22 cellular contexts compared by ENCODE assay signal in genomic region chr7:42858570-42858969, GRCh38. TPM values are rescaled to one million over a fixed set of nuclear protein-coding genes. Genes with fewer than 3 reads are reported as not detected.
DNase-seq lines count a peak whose midpoint lies in the region; ATAC-seq and TF ChIP-seq lines count a peak whose summit lies in the region.
"Had no signal": no experiment of that assay in that cellular context is flagged by ENCODE, and none has a peak within 500 bp of the region (broad histone marks: within the 10 kb centered on the region; RNA-seq: fewer than 3 reads in every experiment).

No MANE protein-coding gene starts in this region.

- H3K27ac ChIP-seq in SK-N-SH (ENCODE audit: low read depth in 2 of 2, low read length in 1 of 2): no peak overlapping the region
- H3K27ac ChIP-seq: 22Rv1, C4-2B, neural progenitor cell, SJSA1 had no signal

- no peak overlapping the region for H3K27ac Mint-ChIP-seq in activated CD4-positive, alpha-beta T cell treated with anti-CD3 and anti-CD28 coated beads, Interleukin-2, amount 10 ng/mL, durations not matched to agents 7 days and 5 days
- H3K27ac Mint-ChIP-seq: activated CD8-positive, alpha-beta memory T cell treated with anti-CD3 and anti-CD28 coated beads, Interleukin-2, amount 10 ng/mL, durations not matched to agents 7 days and 5 days; IgD-negative memory B cell; neural progenitor cell had no signal

- no peak overlapping the region for H2AFZ ChIP-seq in SK-N-SH (ENCODE audit: low read depth)
- H2AFZ ChIP-seq: neural progenitor cell had no signal

- no peaks in the 10 kb centered on the region for H3K9me3 Mint-ChIP-seq in activated CD4-positive, alpha-beta T cell treated with anti-CD3 and anti-CD28 coated beads, Interleukin-2, amount 10 ng/mL, durations not matched to agents 7 days and 5 days

- no peak for DNase-seq in SK-N-SH
- DNase-seq in RPMI7951 (ENCODE audit: low read depth): peak; percentile 54
- DNase-seq in fibroblast of mammary gland (ENCODE audit: low read depth): peak; percentile 12
- DNase-seq in GM13976 (ENCODE audit: low spot score): no peak
- no peak for DNase-seq in activated CD4-positive, alpha-beta T cell treated with anti-CD3 and anti-CD28 coated beads, Interleukin-2, amount 10 ng/mL, durations not matched to agents 7 days and 5 days
- no peak for DNase-seq in activated CD8-positive, alpha-beta memory T cell treated with anti-CD3 and anti-CD28 coated beads for 24 hours
- DNase-seq: activated CD4-positive, CD25-positive, alpha-beta regulatory T cell treated with anti-CD3 and anti-CD28 coated beads, Interleukin-2, amount 50 U/mL, for 72 hours; activated CD8-positive, alpha-beta memory T cell treated with anti-CD3 and anti-CD28 coated beads, Interleukin-2, amount 10 ng/mL, durations not matched to agents 7 days and 5 days; activated effector memory CD4-positive, alpha-beta T cell treated with Interleukin-2 at 50 U/mL for 16 hours; cerebellar nuclear complex; DMS 273 treated with DMSO at 0.1 percent for 48 hours; mucosa of descending colon; NCI-H1048; NCI-H526; retina had no signal

- no peaks in the 10 kb centered on the region for H4K20me1 ChIP-seq in SK-N-SH (ENCODE audit: insufficient read depth)

- POLR2A ChIA-PET in SK-N-SH (lab: Yijun Ruan, JAX): no interaction called here
- POLR2A ChIA-PET in activated CD4-positive, alpha-beta T cell treated with anti-CD3 and anti-CD28 coated beads, Interleukin-2, amount 10 ng/mL, durations not matched to agents 7 days and 5 days (lab: Charles Lee): no interaction called here

- no peak for TF ChIP-seq CTCF in SK-N-SH (IDR thresholded peaks at IDR 0.05)
- TF ChIP-seq CTCF in fibroblast of mammary gland (conservative IDR thresholded peaks at IDR 0.05; ENCODE audit: control insufficient read depth, insufficient read depth, low read depth, low read length): no peak
- TF ChIP-seq CTCF in GM13976 (IDR thresholded peaks at IDR 0.05; ENCODE audit: borderline replicate concordance, control extremely low read depth, extremely low read depth, insufficient read depth, missing control alignments): no peak

- 60% methylated on average over 1 of the region's 1 CpG for WGBS in SK-N-SH (ENCODE audit: low lambda C conversion rate)

- peaks cover 5% of the 10 kb centered on the region for H3K4me1 Mint-ChIP-seq in activated CD4-positive, alpha-beta T cell treated with anti-CD3 and anti-CD28 coated beads, Interleukin-2, amount 10 ng/mL, durations not matched to agents 7 days and 5 days
- H3K4me1 Mint-ChIP-seq: neural progenitor cell had no signal

- TF ChIP-seq EP300 in SK-N-SH (IDR thresholded peaks at IDR 0.05; ENCODE audit: borderline replicate concordance in 1 of 2, low read depth in 1 of 2, low read length in 1 of 2): no peak

- no peak overlapping the region for H3K4me3 ChIP-seq in SK-N-SH (ENCODE audit: low read depth in 2 of 2, low read length in 1 of 2)
- no peak overlapping the region for H3K4me3 ChIP-seq in fibroblast of mammary gland (ENCODE audit: control insufficient read depth, low read depth, low read length)
- H3K4me3 ChIP-seq: mucosa of descending colon, neural progenitor cell, SJSA1 had no signal

- ATAC-seq in SK-N-SH treated with all-trans-retinoic acid at 6 μM for 48 hours (no peak; the same call in 2 of the 3 replicates), HG02938 (IDR thresholded peaks at IDR 0.05; ENCODE audit: unreplicated experiment) (no peak)
- ATAC-seq: activated CD8-positive, alpha-beta memory T cell treated with anti-CD3 and anti-CD28 coated beads, Interleukin-2, amount 10 ng/mL, durations not matched to agents 7 days and 5 days; mucosa of descending colon had no signal

- H3K4me1 ChIP-seq in SK-N-SH (ENCODE audit: control insufficient read depth in 1 of 2, insufficient read depth in 2 of 2, low read depth in 1 of 2, low read length in 1 of 2): peaks cover 4 to 8% of the 10 kb centered on the region in 2 experiments; a peak in 2 of 4 replicates
- H3K4me1 ChIP-seq: SJSA1 had no signal

- H3K36me3 ChIP-seq in SK-N-SH (replicated peaks in 1 of 2; ENCODE audit: control insufficient read depth in 1 of 2, insufficient read depth in 2 of 2, low read length in 1 of 2): no peaks in the 10 kb centered on the region
- H3K36me3 ChIP-seq: neural progenitor cell, SJSA1 had no signal

- CTCF ChIA-PET in SK-N-SH (lab: Yijun Ruan, JAX): interaction anchor here (2.4 kb wide), 1 partner anchor 18 kb away, joined by 13 read pairs; no protein-coding TSS in a partner anchor
- CTCF ChIA-PET in activated CD4-positive, alpha-beta T cell treated with anti-CD3 and anti-CD28 coated beads, Interleukin-2, amount 10 ng/mL, durations not matched to agents 7 days and 5 days (lab: Charles Lee): no interaction called here

- H3K9ac ChIP-seq in SK-N-SH: no peak overlapping the region
- H3K9ac ChIP-seq: neural progenitor cell had no signal

- TF ChIP-seq RAD21 in SK-N-SH (IDR thresholded peaks at IDR 0.05; ENCODE audit: low read length): no peak

- H3K27me3 Mint-ChIP-seq in activated CD4-positive, alpha-beta T cell treated with anti-CD3 and anti-CD28 coated beads, Interleukin-2, amount 10 ng/mL, durations not matched to agents 7 days and 5 days: peaks cover 33% of the 10 kb centered on the region

- H3K36me3 Mint-ChIP-seq in activated CD4-positive, alpha-beta T cell treated with anti-CD3 and anti-CD28 coated beads, Interleukin-2, amount 10 ng/mL, durations not matched to agents 7 days and 5 days (ENCODE audit: low read depth): no peaks in the 10 kb centered on the region
- H3K36me3 Mint-ChIP-seq: activated CD8-positive, alpha-beta memory T cell treated with anti-CD3 and anti-CD28 coated beads, Interleukin-2, amount 10 ng/mL, durations not matched to agents 7 days and 5 days; neural progenitor cell had no signal

- no peaks in the 10 kb centered on the region for H3F3A ChIP-seq in SK-N-SH (replicated peaks; ENCODE audit: insufficient read depth)

- no peak overlapping the region for H3K4me2 ChIP-seq in SK-N-SH
- H3K4me2 ChIP-seq: neural progenitor cell had no signal

- H3K9me2 ChIP-seq in SK-N-SH: no peaks in the 10 kb centered on the region

- no peak overlapping the region for H3K4me3 Mint-ChIP-seq in activated CD4-positive, alpha-beta T cell treated with anti-CD3 and anti-CD28 coated beads, Interleukin-2, amount 10 ng/mL, durations not matched to agents 7 days and 5 days
- H3K4me3 Mint-ChIP-seq: activated CD8-positive, alpha-beta memory T cell treated with anti-CD3 and anti-CD28 coated beads, Interleukin-2, amount 10 ng/mL, durations not matched to agents 7 days and 5 days; IgD-negative memory B cell; neural progenitor cell had no signal

- H3K9me3 ChIP-seq in SK-N-SH: no peaks in the 10 kb centered on the region
- H3K9me3 ChIP-seq: mucosa of descending colon, SJSA1 had no signal

- in situ Hi-C loops in GM13976 (cut with MboI; ENCODE audit: low sequenced_read_pairs, unreplicated experiment): no loop called here

- H3K79me2 ChIP-seq in SK-N-SH (ENCODE audit: insufficient read depth): no peaks in the 10 kb centered on the region

- peaks cover 26% of the 10 kb centered on the region for H3K27me3 ChIP-seq in SK-N-SH (ENCODE audit: insufficient read depth)
- H3K27me3 ChIP-seq: neural progenitor cell, SJSA1 had no signal

TF ChIP-seq in SK-N-SH, 30 proteins besides CTCF, POLR2A, EP300 and RAD21:
- TF ChIP-seq JUND (IDR thresholded peaks at IDR 0.05) (0 out of 2 replicates have a peak, but pooled peaks have one; percentile 4), FOSL2 (IDR thresholded peaks at IDR 0.05; ENCODE audit: borderline replicate concordance, low read depth) (0 out of 2 replicates have a peak, but pooled peaks have one; percentile 7), PBX3 (IDR thresholded peaks at IDR 0.05) (0 out of 2 replicates have a peak, but pooled peaks have one; percentile 7), TCF12 (IDR thresholded peaks at IDR 0.05) (no peak), GABPA (IDR thresholded peaks at IDR 0.05; ENCODE audit: low read depth) (no peak)

TF ChIP-seq in SK-N-SH treated with all-trans-retinoic acid at 6 μM for 48 hours, 23 proteins besides CTCF, POLR2A, EP300 and RAD21:
- TF ChIP-seq ZC3H10 (CRISPR knock-in tag; IDR thresholded peaks at IDR 0.05) (no peak), TOX (CRISPR knock-in tag; IDR thresholded peaks at IDR 0.05; ENCODE audit: borderline replicate concordance) (no peak), CSDC2 (CRISPR knock-in tag; IDR thresholded peaks at IDR 0.05) (no peak), ESRRG (CRISPR knock-in tag; IDR thresholded peaks at IDR 0.05) (no peak), ARNTL (CRISPR knock-in tag; IDR thresholded peaks at IDR 0.05; ENCODE audit: borderline replicate concordance, low read depth) (no peak), ISL1 (CRISPR knock-in tag; IDR thresholded peaks at IDR 0.05) (no peak), SNAI2 (CRISPR knock-in tag; IDR thresholded peaks at IDR 0.05) (no peak), PPARA (CRISPR knock-in tag; IDR thresholded peaks at IDR 0.05; ENCODE audit: borderline replicate concordance) (no peak), ZFP3 (CRISPR knock-in tag; IDR thresholded peaks at IDR 0.05) (no peak)
- TF ChIP-seq, protein P1, sequence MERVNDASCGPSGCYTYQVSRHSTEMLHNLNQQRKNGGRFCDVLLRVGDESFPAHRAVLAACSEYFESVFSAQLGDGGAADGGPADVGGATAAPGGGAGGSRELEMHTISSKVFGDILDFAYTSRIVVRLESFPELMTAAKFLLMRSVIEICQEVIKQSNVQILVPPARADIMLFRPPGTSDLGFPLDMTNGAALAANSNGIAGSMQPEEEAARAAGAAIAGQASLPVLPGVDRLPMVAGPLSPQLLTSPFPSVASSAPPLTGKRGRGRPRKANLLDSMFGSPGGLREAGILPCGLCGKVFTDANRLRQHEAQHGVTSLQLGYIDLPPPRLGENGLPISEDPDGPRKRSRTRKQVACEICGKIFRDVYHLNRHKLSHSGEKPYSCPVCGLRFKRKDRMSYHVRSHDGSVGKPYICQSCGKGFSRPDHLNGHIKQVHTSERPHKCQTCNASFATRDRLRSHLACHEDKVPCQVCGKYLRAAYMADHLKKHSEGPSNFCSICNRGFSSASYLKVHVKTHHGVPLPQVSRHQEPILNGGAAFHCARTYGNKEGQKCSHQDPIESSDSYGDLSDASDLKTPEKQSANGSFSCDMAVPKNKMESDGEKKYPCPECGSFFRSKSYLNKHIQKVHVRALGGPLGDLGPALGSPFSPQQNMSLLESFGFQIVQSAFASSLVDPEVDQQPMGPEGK (CRISPR knock-in tag; IDR thresholded peaks at IDR 0.05; ENCODE audit: borderline replicate concordance): no peak

RNA-seq across cellular contexts. Expression of gene C7orf25, which starts 53.3 kb away (rescaled TPM):
- 6.1 and 7.8 TPM in 2 replicates for polyA plus RNA-seq in SK-N-SH (2012; rRNA removed)
- 9.1 and 11.6 TPM in 2 replicates for polyA plus RNA-seq in SK-N-SH (2012; cell fraction: cytosol; rRNA removed)
- polyA plus RNA-seq in SK-N-SH (2012; cell fraction: nucleus; rRNA removed): 3.9 and 5.4 TPM in 2 replicates
- 6.1 and 18.7 TPM in 2 replicates for total RNA-seq in RPMI7951 (2014; rRNA removed; shearing (Covaris generic))
- total RNA-seq in activated CD4-positive, alpha-beta T cell treated with anti-CD3 and anti-CD28 coated beads, Interleukin-2, amount 10 ng/mL, durations not matched to agents 7 days and 5 days: 1 to 10 TPM; 3.0 to 5.1 TPM

Comparison
In these comparisons a context has a peak if more than half of its experiments do, and no peak if none do; other contexts are left out.
1. DNase-seq: peak in RPMI7951 (single experiment) and fibroblast of mammary gland (single experiment); none in SK-N-SH (single experiment), GM13976 (single experiment), activated CD4-positive, alpha-beta T cell treated with anti-CD3 and anti-CD28 coated beads, Interleukin-2, amount 10 ng/mL, durations not matched to agents 7 days and 5 days (single experiment) and activated CD8-positive, alpha-beta memory T cell treated with anti-CD3 and anti-CD28 coated beads for 24 hours (single experiment).